8 cellular contexts compared by ENCODE assay signal in the genomic region with DNA sequence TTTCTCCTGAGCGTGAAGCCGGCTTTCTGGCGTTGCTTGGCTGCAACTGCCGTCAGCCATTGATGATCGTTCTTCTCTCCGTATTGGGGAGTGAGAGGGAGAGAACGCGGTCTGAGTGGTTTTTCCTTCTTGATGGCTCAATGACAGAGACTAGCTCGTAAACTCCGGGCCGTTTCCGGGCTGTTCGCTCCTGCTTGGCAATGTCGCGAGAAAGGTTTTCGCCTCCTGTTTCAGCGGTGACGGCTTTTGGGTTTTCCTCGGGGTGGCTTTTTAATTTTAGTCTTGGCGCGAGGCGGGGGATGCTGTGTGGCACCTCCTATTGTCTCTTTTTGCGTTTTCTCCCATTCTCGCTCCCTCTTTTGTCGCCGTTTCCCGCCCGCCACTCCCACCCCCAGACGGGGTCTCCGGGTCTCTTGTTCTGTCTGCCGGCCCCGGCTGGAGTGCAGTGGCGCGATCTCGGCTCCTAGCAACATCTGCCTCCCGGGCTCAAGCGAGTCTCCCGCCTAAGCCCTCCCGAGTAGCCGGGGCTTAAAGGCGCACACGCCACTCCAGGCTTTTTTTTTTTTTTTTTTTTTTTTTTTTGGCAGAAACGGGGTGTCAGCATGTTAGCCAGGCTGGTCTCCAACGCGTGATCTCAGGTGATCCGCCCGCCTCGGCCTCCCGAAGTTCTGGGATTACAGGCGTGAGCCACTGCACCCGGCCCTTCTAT. TPM values are rescaled to one million over a fixed set of nuclear protein-coding genes. Genes with fewer than 3 reads are reported as not detected.
A peak's percentile ranks its signal among the peaks of the same experiment; 100 is the strongest.
DNase-seq lines count a peak whose midpoint lies in the region; ATAC-seq and TF ChIP-seq lines count a peak whose summit lies in the region.
"Not testable (repeated sequence)": the region's sequence is repeated elsewhere in the genome, so short reads cannot be mapped to it uniquely, and the experiment has no call there.

No MANE protein-coding gene starts in this region.

- not testable (repeated sequence) for H3K27me3 Mint-ChIP-seq in activated T-helper 17 cell treated with anti-CD3 and anti-CD28 coated beads, Interleukin-2, amount 50 U/mL, for 72 hours; naive B cell

- H3K27ac Mint-ChIP-seq in activated T-helper 17 cell treated with anti-CD3 and anti-CD28 coated beads, Interleukin-2, amount 50 U/mL, for 72 hours = not testable (repeated sequence)
- H3K27ac Mint-ChIP-seq in naive B cell = peak overlapping the region in 2 of 6 donors; percentile 53 to 89

- H3K4me3 ChIP-seq in esophagus muscularis mucosa = peak overlapping the region in 1 of 4 donors; percentile 39
- H3K4me3 ChIP-seq in thyroid gland (replicated peaks in 1 of 3) = not testable (repeated sequence)

- ATAC-seq in GM18520 (IDR thresholded peaks at IDR 0.05; ENCODE audit: unreplicated experiment) (peak; percentile 33), GM21526 (IDR thresholded peaks at IDR 0.05; ENCODE audit: low FRiP score, unreplicated experiment) (peak; percentile 69), HG03060 (IDR thresholded peaks at IDR 0.05; ENCODE audit: low read depth, unreplicated experiment) (peak; percentile 25), SK-N-SH treated with all-trans-retinoic acid at 6 μM for 48 hours (peak; percentile 66), naive B cell (ENCODE audit: low read depth in 2 of 2) (peak; percentile 57 to 59)
- ATAC-seq in activated T-helper 17 cell treated with anti-CD3 and anti-CD28 coated beads, Interleukin-2, amount 50 U/mL, for 72 hours (replicated peaks) = peak; percentile 54

- not testable (repeated sequence) for H3K9me3 ChIP-seq in esophagus muscularis mucosa, thyroid gland

- not testable (repeated sequence) for H3K36me3 ChIP-seq in esophagus muscularis mucosa, thyroid gland

- not testable (repeated sequence) for H3K4me1 ChIP-seq in esophagus muscularis mucosa, thyroid gland

- under 1% methylated on average over 29 of the region's 51 CpGs for WGBS in esophagus muscularis mucosa
- WGBS in thyroid gland, 2 donors = 0% methylated on average over 8 to 12 of the region's 51 CpGs

- H3K4me1 Mint-ChIP-seq in activated T-helper 17 cell treated with anti-CD3 and anti-CD28 coated beads, Interleukin-2, amount 50 U/mL, for 72 hours; naive B cell: not testable (repeated sequence)

- not testable (repeated sequence) for H3K27me3 ChIP-seq in esophagus muscularis mucosa, thyroid gland

- intact Hi-C loops in esophagus muscularis mucosa (cut with DNase I); thyroid gland (cut with DNase I): not testable (repeated sequence)

- H3K27ac ChIP-seq in esophagus muscularis mucosa (replicated peaks in 1 of 4) (peak overlapping the region; percentile 44 to 77 (median 57)), thyroid gland (peak overlapping the region in 1 of 3 donors; percentile 70)

- not testable (repeated sequence) for TF ChIP-seq POLR2A in esophagus muscularis mucosa (IDR thresholded peaks at IDR 0.05; ENCODE audit: low read depth); thyroid gland (IDR thresholded peaks at IDR 0.05)

- TF ChIP-seq CTCF in esophagus muscularis mucosa (IDR thresholded peaks at IDR 0.05); thyroid gland (IDR thresholded peaks at IDR 0.05): not testable (repeated sequence)

- not testable (repeated sequence) for H3K36me3 Mint-ChIP-seq in activated T-helper 17 cell treated with anti-CD3 and anti-CD28 coated beads, Interleukin-2, amount 50 U/mL, for 72 hours (ENCODE audit: low read depth); naive B cell

- DNase-seq in esophagus muscularis mucosa (ENCODE audit: extremely low spot score); naive B cell: not testable (repeated sequence)
- peak; percentile 32 to 46 for DNase-seq in thyroid gland

- not testable (repeated sequence) for H3K4me3 Mint-ChIP-seq in activated T-helper 17 cell treated with anti-CD3 and anti-CD28 coated beads, Interleukin-2, amount 50 U/mL, for 72 hours
- H3K4me3 Mint-ChIP-seq in naive B cell = peak overlapping the region in 2 of 8 donors; percentile 12 to 61

- not testable (repeated sequence) for TF ChIP-seq EP300 in esophagus muscularis mucosa (IDR thresholded peaks at IDR 0.05)

- not testable (repeated sequence) for H3K9me3 Mint-ChIP-seq in activated T-helper 17 cell treated with anti-CD3 and anti-CD28 coated beads, Interleukin-2, amount 50 U/mL, for 72 hours; naive B cell

RNA-seq across cellular contexts. Expression of a gene that starts 15.4 kb away (rescaled TPM):
- total RNA-seq in activated T-helper 17 cell treated with anti-CD3 and anti-CD28 coated beads, Interleukin-2, amount 50 U/mL, for 72 hours = 10 to 100 TPM; 13.1 to 14.4 TPM
- 1 to 10 TPM; 2.1 to 4.1 (median 3.5) TPM for total RNA-seq in esophagus muscularis mucosa
- polyA plus RNA-seq in naive B cell (ENCODE audit: low read depth in 6 of 6) = 10 to 100 TPM; 46.2 to 90.5 (median 52.6) TPM
- 10 to 100 TPM in 2 of 4 donors, 1 to 10 TPM in 2; 5.5 to 19.8 (median 10.5) TPM for total RNA-seq in thyroid gland

RNA-seq across cellular contexts. Expression of a gene that starts 57.6 kb away (rescaled TPM):
- total RNA-seq in activated T-helper 17 cell treated with anti-CD3 and anti-CD28 coated beads, Interleukin-2, amount 50 U/mL, for 72 hours = 10 to 100 TPM; 15.9 to 22.6 TPM
- 10 to 100 TPM in 2 of 4 donors, 1 to 10 TPM in 2; 3.7 to 16.7 (median 11.8) TPM for total RNA-seq in esophagus muscularis mucosa
- polyA plus RNA-seq in naive B cell (ENCODE audit: low read depth in 6 of 6) = 1 to 10 TPM; 2.5 to 4.4 (median 2.9) TPM
- 10 to 100 TPM; 11.9 to 21.3 (median 13.9) TPM for total RNA-seq in thyroid gland
